In genomic region chr17:76742958-76743357, GRCh38 we compare ENCODE assay signal across 18 cellular contexts. TPM values are rescaled to one million over a fixed set of nuclear protein-coding genes. Genes with fewer than 3 reads are reported as not detected.
DNase-seq lines count a peak whose midpoint lies in the region; ATAC-seq, FAIRE-seq and TF ChIP-seq lines count a peak whose summit lies in the region.
"Had no signal": no experiment of that assay in that cellular context is flagged by ENCODE, and none has a peak within 500 bp of the region (broad histone marks: within the 10 kb centered on the region; RNA-seq: fewer than 3 reads in every experiment).

No MANE protein-coding gene starts in this region.

- H3K27ac ChIP-seq in K562 (ENCODE audit: extremely low read depth, low read depth, low read length) (no peak overlapping the region), psoas muscle (peak overlapping the region; percentile 89)
- H3K27ac ChIP-seq: BLaER1, KMS-11 had no signal

- in situ Hi-C loops in K562 (cut with MboI) = no loop called here

- peaks cover 0 to 14% of the 10 kb centered on the region in 2 experiments; a peak in 4 of 5 replicates for H3K4me1 ChIP-seq in K562 (replicated peaks in 1 of 2; ENCODE audit: control insufficient read depth in 2 of 2, insufficient read depth in 2 of 2, low read length in 2 of 2)
- H3K4me1 ChIP-seq in psoas muscle = peaks cover 47% of the 10 kb centered on the region

- H3K9ac ChIP-seq in K562 (ENCODE audit: insufficient read depth in 1 of 2, low read depth in 2 of 2, low read length in 2 of 2) = no peak overlapping the region
- H3K9ac ChIP-seq: BLaER1, KMS-11 had no signal

- H3K9me3 ChIP-seq in K562 (replicated peaks; ENCODE audit: control insufficient read depth, insufficient read depth, low read depth, low read length) = no peaks in the 10 kb centered on the region
- H3K9me3 ChIP-seq in psoas muscle = no peaks in the 10 kb centered on the region

- H3K4me2 ChIP-seq in K562 (ENCODE audit: insufficient read depth, low read length) = no peak overlapping the region
- H3K4me2 ChIP-seq: BLaER1, GM23338, KMS-11 had no signal

- H3K9me3 Mint-ChIP-seq in activated T-cell treated with anti-CD3 and anti-CD28 coated beads, Interleukin-2, amount 50 U/mL, for 24 hours = no peaks in the 10 kb centered on the region
- H3K9me3 Mint-ChIP-seq: CD8-positive, alpha-beta T cell; GM23338 had no signal

- no peak for TF ChIP-seq EP300 in K562 (IDR thresholded peaks at IDR 0.05; ENCODE audit: low read length)

- H3K79me2 ChIP-seq in K562 (ENCODE audit: control insufficient read depth, insufficient read depth, low read length) = peaks cover 28% of the 10 kb centered on the region

- peaks cover 54% of the 10 kb centered on the region for H3K4me1 Mint-ChIP-seq in activated T-cell treated with anti-CD3 and anti-CD28 coated beads, Interleukin-2, amount 50 U/mL, for 24 hours (ENCODE audit: low read depth)

- no TSS peak for BruUV-seq in K562 (replicated peaks; lab: Mats Ljungman, UMichigan)

- H3K36me3 Mint-ChIP-seq in activated T-cell treated with anti-CD3 and anti-CD28 coated beads, Interleukin-2, amount 50 U/mL, for 24 hours (ENCODE audit: low read depth) = peaks cover 66% of the 10 kb centered on the region

- TF ChIP-seq POLR2A in K562 (conservative IDR thresholded peaks at IDR 0.05) = no peak

- DNase-seq in activated T-cell treated with anti-CD3 and anti-CD28 coated beads, Interleukin-2, amount 50 U/mL, for 24 hours = no peak
- no peak for DNase-seq in activated T-cell treated with anti-CD3 and anti-CD28 coated beads, Interleukin-2, amount 50 U/mL, for 1 hour
- DNase-seq in M059J (ENCODE audit: low read depth) (peak; percentile 27), K562 (ENCODE audit: extremely low read depth in 1 of 4, low spot score in 3 of 4) (no peak), psoas muscle (no peak), NCI-H345 (lab: John Stamatoyannopoulos, UW) (no peak)
- DNase-seq in stimulated activated naive CD8-positive, alpha-beta T cell treated with anti-CD3 and anti-CD28 coated beads, Interleukin-15, Interleukin-2, amounts not matched to agents 100 U/mL and 50 U/mL, for 24 hours = no peak
- DNase-seq: CD8-positive, alpha-beta T cell; MG63; NCI-H1105; NCI-H187; NCI-H526 treated with DMSO at 0.1 percent for 48 hours; SIG-M5 had no signal

- no peaks in the 10 kb centered on the region for H3K9me1 ChIP-seq in K562 (ENCODE audit: control insufficient read depth, insufficient read depth, low read length)

- TF ChIP-seq CTCF in K562 (IDR thresholded peaks at IDR 0.05 in 2 of 3, conservative IDR thresholded peaks at IDR 0.05 in 1 of 3; ENCODE audit: insufficient read depth in 2 of 3, low read depth in 1 of 3, low read length in 3 of 3) (no peak), psoas muscle (IDR thresholded peaks at IDR 0.05) (no peak)

- no peak overlapping the region for H2AFZ ChIP-seq in K562 (ENCODE audit: low read depth, low read length)
- H2AFZ ChIP-seq: GM23338 had no signal

- H3K4me3 Mint-ChIP-seq in activated T-cell treated with anti-CD3 and anti-CD28 coated beads, Interleukin-2, amount 50 U/mL, for 24 hours = no peak overlapping the region
- H3K4me3 Mint-ChIP-seq: CD8-positive, alpha-beta T cell; GM23338 had no signal

- ATAC-seq in K562 (no peak), psoas muscle (peak; percentile 30 to 54 (median 44)), HG03469 (IDR thresholded peaks at IDR 0.05; ENCODE audit: unreplicated experiment) (no peak)
- ATAC-seq in stimulated activated naive CD8-positive, alpha-beta T cell treated with anti-CD3 and anti-CD28 coated beads, Interleukin-15, Interleukin-2, amounts not matched to agents 100 U/mL and 50 U/mL, for 24 hours = no peak
- ATAC-seq: CD8-positive, alpha-beta T cell; GM23338 had no signal

- TF ChIP-seq RAD21 in K562 (CRISPR knock-in tag; conservative IDR thresholded peaks at IDR 0.05 in 1 of 2, IDR thresholded peaks at IDR 0.05 in 1 of 2) = no peak

- POLR2A ChIA-PET in K562 (lab: Yijun Ruan, JAX) = interaction anchor here (0.6 to 0.8 kb wide), 2 partner anchors 17 to 26 kb away, joined by 3 to 5 read pairs; partner anchors contain the start of genes JMJD6 and METTL23

- FAIRE-seq in K562 (lab: Jason Lieb, UNC) = no peak
- FAIRE-seq: A204.1 had no signal

- no peaks in the 10 kb centered on the region for H4K20me1 ChIP-seq in K562 (replicated peaks; ENCODE audit: control insufficient read depth, insufficient read depth, low read length)
- H4K20me1 ChIP-seq: BLaER1 had no signal

- H3K27me3 ChIP-seq in K562 (ENCODE audit: control insufficient read depth in 2 of 2, insufficient read depth in 2 of 2, low read length in 2 of 2) (no peaks in the 10 kb centered on the region), psoas muscle (ENCODE audit: insufficient read depth in 3 of 3, low read length in 2 of 3) (no peaks in the 10 kb centered on the region)
- H3K27me3 ChIP-seq: BLaER1, MG63 had no signal

- peaks cover 52% of the 10 kb centered on the region for H3K36me3 ChIP-seq in K562 (ENCODE audit: control insufficient read depth, insufficient read depth, low read length)
- H3K36me3 ChIP-seq in psoas muscle (ENCODE audit: insufficient read depth in 1 of 2, low read depth in 1 of 2) = peaks cover 21 to 59% of the 10 kb centered on the region in 2 donors

- CTCF ChIA-PET in K562 (lab: Yijun Ruan, JAX; ENCODE audit: low intra/inter-chr PET ratio) = no interaction called here

- no peak overlapping the region for H3K4me3 ChIP-seq in K562
- no peak overlapping the region for H3K4me3 ChIP-seq in psoas muscle
- H3K4me3 ChIP-seq: BLaER1, GM23338, MG63 had no signal

- peak overlapping the region; percentile 52 for H3K27ac Mint-ChIP-seq in activated T-cell treated with anti-CD3 and anti-CD28 coated beads, Interleukin-2, amount 50 U/mL, for 24 hours
- H3K27ac Mint-ChIP-seq: CD8-positive, alpha-beta T cell; GM23338 had no signal

- intact Hi-C loops in K562 (cut with micrococcal nuclease) = no loop called here
- intact Hi-C loops in psoas muscle (cut with DNase I) = no loop called here

- H3K27me3 Mint-ChIP-seq in activated T-cell treated with anti-CD3 and anti-CD28 coated beads, Interleukin-2, amount 50 U/mL, for 24 hours = no peaks in the 10 kb centered on the region

RNA-seq across cellular contexts. Expression of gene MFSD11, which starts 5.0 kb away (rescaled TPM):
- total RNA-seq in M059J (2014; rRNA removed; shearing (Covaris generic)) = 15.8 and 16.4 TPM in 2 replicates
- total RNA-seq in K562 (2011; cell fraction: chromatin; rRNA removed; ENCODE audit: low replicate concordance) = 145 and 147 TPM in 2 replicates
- total RNA-seq in K562 (2011; cell fraction: nucleolus; rRNA removed) = 84.1 and 87.6 TPM in 2 replicates
- total RNA-seq in K562 (2011; cell fraction: nucleoplasm; rRNA removed) = 125 and 138 TPM in 2 replicates
- total RNA-seq in K562 (2014; rRNA removed) (15.5 and 25.6 TPM in 2 replicates), K562 (2014; rRNA removed; fragmentation: Illumina TruSeq; extraction: Trizol) (20.9 and 21.8 TPM in 2 replicates), K562 (2015; rRNA removed; fragmentation: Illumina TruSeq; extraction: Trizol) (21.6 and 24.1 TPM in 2 replicates), K562 (2021) (24.5 and 26.2 TPM in 2 replicates), psoas muscle (10 to 100 TPM; 18.7 to 26.5 (median 22.0) TPM)
- polyA plus RNA-seq in K562 (2011; rRNA removed) (23.7 and 24.4 TPM in 2 replicates), K562 (2014; fragmentation: Illumina TruSeq; extraction: Trizol) (15.0 and 17.9 TPM in 2 replicates), K562 (2014; fragmentation: Nextera tagmentation; extraction: Ambion mirVana) (10 to 100 TPM; 14.4 to 19.7 TPM), K562 (2014; rRNA removed) (19.9 and 22.8 TPM in 2 replicates), psoas muscle (10 to 100 TPM; 10.1 to 27.4 (median 10.3) TPM)
- polyA plus RNA-seq in K562 (2011; cell fraction: cytosol; rRNA removed) = 20.6 and 23.7 TPM in 2 replicates
- polyA plus RNA-seq in K562 (2011; cell fraction: nucleus; rRNA removed) = 57.8 and 68.3 TPM in 2 replicates
- 21.9 and 28.2 TPM in 2 replicates for polyA plus RNA-seq in K562 (2012)
- polyA minus RNA-seq in K562 (2011; rRNA and poly(A)+ RNA removed) = 30.5 and 35.7 TPM in 2 replicates
- 16.4 and 22.1 TPM in 2 replicates for polyA minus RNA-seq in K562 (2011; cell fraction: cytosol; rRNA and poly(A)+ RNA removed)
- 30.6 and 40.5 TPM in 2 replicates for polyA minus RNA-seq in K562 (2011; cell fraction: nucleus; rRNA and poly(A)+ RNA removed)

RNA-seq across cellular contexts. Expression of gene SRSF2, which starts 5.8 kb away (rescaled TPM):
- total RNA-seq in M059J (2014; rRNA removed; shearing (Covaris generic)) = 225 and 289 TPM in 2 replicates
- 541 and 860 TPM in 2 replicates for total RNA-seq in K562 (2011; cell fraction: chromatin; rRNA removed; ENCODE audit: low replicate concordance)
- total RNA-seq in K562 (2011; cell fraction: nucleolus; rRNA removed) = 738 and 811 TPM in 2 replicates
- 625 and 722 TPM in 2 replicates for total RNA-seq in K562 (2011; cell fraction: nucleoplasm; rRNA removed)
- total RNA-seq in K562 (2014; rRNA removed) = 583 and 1,185 TPM in 2 replicates
- 261 and 276 TPM in 2 replicates for total RNA-seq in K562 (2014; rRNA removed; fragmentation: Illumina TruSeq; extraction: Trizol)
- total RNA-seq in K562 (2015; rRNA removed; fragmentation: Illumina TruSeq; extraction: Trizol) = 339 and 353 TPM in 2 replicates
- 499 and 569 TPM in 2 replicates for total RNA-seq in K562 (2021)
- 422 and 444 TPM in 2 replicates for polyA plus RNA-seq in K562 (2011; rRNA removed)
- 268 and 523 TPM in 2 replicates for polyA plus RNA-seq in K562 (2011; cell fraction: cytosol; rRNA removed)
- polyA plus RNA-seq in K562 (2011; cell fraction: nucleus; rRNA removed) = 1,783 and 2,637 TPM in 2 replicates
- polyA plus RNA-seq in K562 (2012) = 310 and 372 TPM in 2 replicates
- 379 and 393 TPM in 2 replicates for polyA plus RNA-seq in K562 (2014; fragmentation: Illumina TruSeq; extraction: Trizol)
- 100 to 1,000 TPM; 161 to 186 TPM for polyA plus RNA-seq in K562 (2014; fragmentation: Nextera tagmentation; extraction: Ambion mirVana)
- 579 and 682 TPM in 2 replicates for polyA plus RNA-seq in K562 (2014; rRNA removed)
- polyA minus RNA-seq in K562 (2011; rRNA and poly(A)+ RNA removed) = 180 and 185 TPM in 2 replicates
- polyA minus RNA-seq in K562 (2011; cell fraction: cytosol; rRNA and poly(A)+ RNA removed) = 370 and 404 TPM in 2 replicates
- 793 and 922 TPM in 2 replicates for polyA minus RNA-seq in K562 (2011; cell fraction: nucleus; rRNA and poly(A)+ RNA removed)
- total RNA-seq in psoas muscle = 100 to 1,000 TPM in 2 of 4 donors, 10 to 100 TPM in 2; 57.9 to 128 (median 90.6) TPM
- polyA plus RNA-seq in psoas muscle = 100 to 1,000 TPM in 2 of 3 donors, 10 to 100 TPM in 1; 81.9 to 135 (median 118) TPM

RNA-seq across cellular contexts. Expression of gene METTL23, which starts 16.3 kb away (rescaled TPM):
- total RNA-seq in M059J (2014; rRNA removed; shearing (Covaris generic)) = 41.0 and 60.8 TPM in 2 replicates
- total RNA-seq in K562 (2011; cell fraction: chromatin; rRNA removed; ENCODE audit: low replicate concordance) = 39.2 and 44.3 TPM in 2 replicates
- total RNA-seq in K562 (2011; cell fraction: nucleolus; rRNA removed) = 29.1 and 31.7 TPM in 2 replicates
- 28.7 and 31.7 TPM in 2 replicates for total RNA-seq in K562 (2011; cell fraction: nucleoplasm; rRNA removed)
- total RNA-seq in K562 (2014; rRNA removed) (29.4 and 32.9 TPM in 2 replicates), K562 (2014; rRNA removed; fragmentation: Illumina TruSeq; extraction: Trizol) (37.3 and 47.0 TPM in 2 replicates), K562 (2015; rRNA removed; fragmentation: Illumina TruSeq; extraction: Trizol) (24.1 and 29.5 TPM in 2 replicates), K562 (2021) (36.5 TPM in 2 replicates), psoas muscle (10 to 100 TPM; 19.0 to 27.0 (median 24.3) TPM)
- polyA plus RNA-seq in K562 (2011; rRNA removed) (56.7 and 67.3 TPM in 2 replicates), K562 (2014; fragmentation: Illumina TruSeq; extraction: Trizol) (41.6 and 44.1 TPM in 2 replicates), K562 (2014; fragmentation: Nextera tagmentation; extraction: Ambion mirVana) (10 to 100 TPM; 42.2 to 46.1 TPM), K562 (2014; rRNA removed) (46.6 and 58.5 TPM in 2 replicates), psoas muscle (10 to 100 TPM; 30.8 to 54.0 (median 36.5) TPM)
- 40.2 and 42.2 TPM in 2 replicates for polyA plus RNA-seq in K562 (2011; cell fraction: cytosol; rRNA removed)
- polyA plus RNA-seq in K562 (2011; cell fraction: nucleus; rRNA removed) = 39.8 and 45.6 TPM in 2 replicates
- polyA plus RNA-seq in K562 (2012) = 44.3 and 52.0 TPM in 2 replicates
- polyA minus RNA-seq in K562 (2011; rRNA and poly(A)+ RNA removed) = 29.0 and 31.8 TPM in 2 replicates
- polyA minus RNA-seq in K562 (2011; cell fraction: cytosol; rRNA and poly(A)+ RNA removed) = 6.7 and 12.1 TPM in 2 replicates
- polyA minus RNA-seq in K562 (2011; cell fraction: nucleus; rRNA and poly(A)+ RNA removed) = 9.2 and 15.1 TPM in 2 replicates

RNA-seq across cellular contexts. Expression of gene JMJD6, which starts 16.6 kb away (rescaled TPM):
- total RNA-seq in M059J (2014; rRNA removed; shearing (Covaris generic)) = 28.6 and 40.5 TPM in 2 replicates
- 39.0 and 102 TPM in 2 replicates for total RNA-seq in K562 (2011; cell fraction: chromatin; rRNA removed; ENCODE audit: low replicate concordance)
- 54.7 and 69.0 TPM in 2 replicates for total RNA-seq in K562 (2011; cell fraction: nucleolus; rRNA removed)
- 46.6 and 49.9 TPM in 2 replicates for total RNA-seq in K562 (2011; cell fraction: nucleoplasm; rRNA removed)
- total RNA-seq in K562 (2014; rRNA removed) (40.2 and 40.7 TPM in 2 replicates), K562 (2014; rRNA removed; fragmentation: Illumina TruSeq; extraction: Trizol) (23.4 and 28.1 TPM in 2 replicates), K562 (2015; rRNA removed; fragmentation: Illumina TruSeq; extraction: Trizol) (37.4 and 38.5 TPM in 2 replicates), K562 (2021) (47.9 and 52.3 TPM in 2 replicates), psoas muscle (10 to 100 TPM; 30.8 to 61.9 (median 53.6) TPM)
- polyA plus RNA-seq in K562 (2011; rRNA removed) (22.2 and 30.9 TPM in 2 replicates), K562 (2014; fragmentation: Illumina TruSeq; extraction: Trizol) (36.5 and 38.2 TPM in 2 replicates), K562 (2014; fragmentation: Nextera tagmentation; extraction: Ambion mirVana) (10 to 100 TPM in 1 of 2 experiments, 1 to 10 TPM in 1; 2.5 to 10.5 TPM), K562 (2014; rRNA removed) (36.3 and 40.9 TPM in 2 replicates), psoas muscle (10 to 100 TPM; 32.3 to 81.9 (median 51.6) TPM)
- polyA plus RNA-seq in K562 (2011; cell fraction: cytosol; rRNA removed) = 25.7 and 30.0 TPM in 2 replicates
- polyA plus RNA-seq in K562 (2011; cell fraction: nucleus; rRNA removed) = 83.8 and 88.4 TPM in 2 replicates
- 50.5 and 52.4 TPM in 2 replicates for polyA plus RNA-seq in K562 (2012)
- polyA minus RNA-seq in K562 (2011; rRNA and poly(A)+ RNA removed) = 13.2 and 15.1 TPM in 2 replicates
- polyA minus RNA-seq in K562 (2011; cell fraction: cytosol; rRNA and poly(A)+ RNA removed) = 17.1 and 17.9 TPM in 2 replicates
- polyA minus RNA-seq in K562 (2011; cell fraction: nucleus; rRNA and poly(A)+ RNA removed) = 12.0 and 22.5 TPM in 2 replicates

RNA-seq across cellular contexts. Expression of gene MXRA7, which starts 32.2 kb away (rescaled TPM):
- 125 and 142 TPM in 2 replicates for total RNA-seq in M059J (2014; rRNA removed; shearing (Covaris generic))
- total RNA-seq in K562 (2011; cell fraction: chromatin; rRNA removed; ENCODE audit: low replicate concordance) = 7.4 and 13.0 TPM in 2 replicates
- 13.7 and 15.5 TPM in 2 replicates for total RNA-seq in K562 (2011; cell fraction: nucleolus; rRNA removed)
- total RNA-seq in K562 (2011; cell fraction: nucleoplasm; rRNA removed) = 17.9 and 28.3 TPM in 2 replicates
- total RNA-seq in K562 (2014; rRNA removed) (14.1 and 17.1 TPM in 2 replicates), K562 (2014; rRNA removed; fragmentation: Illumina TruSeq; extraction: Trizol) (17.8 and 18.9 TPM in 2 replicates), K562 (2015; rRNA removed; fragmentation: Illumina TruSeq; extraction: Trizol) (8.2 and 8.8 TPM in 2 replicates), K562 (2021) (12.8 and 14.3 TPM in 2 replicates), psoas muscle (10 to 100 TPM; 40.8 to 75.1 (median 52.0) TPM)
- polyA plus RNA-seq in K562 (2011; rRNA removed) (36.8 and 38.4 TPM in 2 replicates), K562 (2014; fragmentation: Illumina TruSeq; extraction: Trizol) (24.4 and 25.0 TPM in 2 replicates), K562 (2014; fragmentation: Nextera tagmentation; extraction: Ambion mirVana) (1 to 10 TPM; 2.6 to 3.2 TPM), K562 (2014; rRNA removed) (14.4 and 22.0 TPM in 2 replicates), psoas muscle (10 to 100 TPM; 34.6 to 43.2 (median 37.6) TPM)
- polyA plus RNA-seq in K562 (2011; cell fraction: cytosol; rRNA removed) = 14.5 and 26.4 TPM in 2 replicates
- polyA plus RNA-seq in K562 (2011; cell fraction: nucleus; rRNA removed) = 17.3 and 17.5 TPM in 2 replicates
- 9.6 and 28.4 TPM in 2 replicates for polyA plus RNA-seq in K562 (2012)
- 15.4 and 21.1 TPM in 2 replicates for polyA minus RNA-seq in K562 (2011; rRNA and poly(A)+ RNA removed)
- polyA minus RNA-seq in K562 (2011; cell fraction: cytosol; rRNA and poly(A)+ RNA removed) = 13.4 and 15.8 TPM in 2 replicates
- polyA minus RNA-seq in K562 (2011; cell fraction: nucleus; rRNA and poly(A)+ RNA removed) = 1.6 and 4.3 TPM in 2 replicates

Comparison
In these comparisons a context has a peak if more than half of its experiments do, and no peak if none do; other contexts are left out.
1. ATAC-seq: peak in psoas muscle (4 of 4); none in K562 (single experiment), HG03469 (single experiment) and stimulated activated naive CD8-positive, alpha-beta T cell treated with anti-CD3 and anti-CD28 coated beads, Interleukin-15, Interleukin-2, amounts not matched to agents 100 U/mL and 50 U/mL, for 24 hours (single experiment).